ENCODE assay signal across 21 cellular contexts in the genomic region with DNA sequence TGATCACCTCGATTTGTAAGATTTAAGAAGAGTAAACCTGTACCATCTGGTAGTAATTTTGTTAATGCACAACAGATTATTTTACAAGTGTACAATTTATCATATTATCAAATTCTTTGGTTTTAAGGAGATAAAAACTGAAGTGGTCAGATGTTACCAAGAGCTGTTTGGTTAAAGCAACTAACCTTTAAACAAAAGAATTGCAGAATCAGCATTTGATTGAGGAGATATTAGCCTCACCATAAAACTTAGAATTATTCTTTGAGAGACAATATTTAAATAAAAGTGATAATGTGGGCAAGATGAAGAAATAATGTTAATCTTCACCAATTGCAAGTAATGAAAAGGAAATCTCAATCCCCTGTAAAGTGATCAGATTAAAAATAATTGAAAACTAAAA.
"Had no signal": no experiment of that assay in that cellular context is flagged by ENCODE, and none has a peak within 500 bp of the region (broad histone marks: within the 10 kb centered on the region; RNA-seq: fewer than 3 reads in every experiment).

No MANE protein-coding gene starts in this region.

- H3K4me3 ChIP-seq: coronary artery, mucosa of descending colon, neural progenitor cell, ovary, right atrium auricular region, smooth muscle cell, suprapubic skin, tibial artery, upper lobe of left lung, uterus had no signal

- H3K9me3 ChIP-seq: mucosa of descending colon, ovary, right atrium auricular region, suprapubic skin, tibial artery, upper lobe of left lung, uterus had no signal

- H3K9me3 Mint-ChIP-seq: neural progenitor cell had no signal

- H3K4me1 Mint-ChIP-seq: natural killer cell; stimulated activated effector memory CD8-positive, alpha-beta T cell treated with anti-CD3 and anti-CD28 coated beads, Interleukin-12 subunit alpha, Interleukin-12 subunit beta, amount 100 ng/mL, for 72 hours had no signal

- H3K4me1 ChIP-seq: right atrium auricular region, uterus had no signal

- ATAC-seq: esophagus mucosa; left lobe of liver; mucosa of descending colon; natural killer cell; stimulated activated effector memory CD8-positive, alpha-beta T cell treated with anti-CD3 and anti-CD28 coated beads, Interleukin-12 subunit alpha, Interleukin-12 subunit beta, amount 100 ng/mL, for 72 hours; stimulated activated naive CD8-positive, alpha-beta T cell treated with anti-CD3 and anti-CD28 coated beads, Interleukin-15, Interleukin-2, amounts not matched to agents 100 U/mL and 50 U/mL, for 24 hours had no signal

- H3K4me2 ChIP-seq: neural progenitor cell, smooth muscle cell had no signal

- H3K27ac Mint-ChIP-seq: natural killer cell; neural progenitor cell; stimulated activated effector memory CD8-positive, alpha-beta T cell treated with anti-CD3 and anti-CD28 coated beads, Interleukin-12 subunit alpha, Interleukin-12 subunit beta, amount 100 ng/mL, for 72 hours had no signal

- H3K36me3 Mint-ChIP-seq: natural killer cell; neural progenitor cell; stimulated activated effector memory CD8-positive, alpha-beta T cell treated with anti-CD3 and anti-CD28 coated beads, Interleukin-12 subunit alpha, Interleukin-12 subunit beta, amount 100 ng/mL, for 72 hours had no signal

- H2AFZ ChIP-seq: neural progenitor cell had no signal

- H3K27ac ChIP-seq: coronary artery, neural progenitor cell, ovary, right atrium auricular region, suprapubic skin, tibial artery, upper lobe of left lung, uterus had no signal

- DNase-seq: effector CD4-positive, alpha-beta T cell; islet precursor cell; mammary epithelial cell; mucosa of descending colon; natural killer cell; nucleus accumbens; ovary; stimulated activated CD4-positive, alpha-beta T cell treated with anti-CD3 and anti-CD28 coated beads, Interleukin-2, amount 100 ng/mL, for 48 hours; stimulated activated CD8-positive, alpha-beta memory T cell treated with anti-CD3 and anti-CD28 coated beads, Interleukin-4, amount 100 ng/mL, for 48 hours; stimulated activated naive CD8-positive, alpha-beta T cell treated with anti-CD3 and anti-CD28 coated beads, Interleukin-15, Interleukin-2, amounts not matched to agents 100 U/mL and 50 U/mL, for 24 hours; tibial artery; upper lobe of left lung; uterus had no signal

- H3K36me3 ChIP-seq: neural progenitor cell, ovary, right atrium auricular region, suprapubic skin, tibial artery, upper lobe of left lung, uterus had no signal

- H3K27me3 ChIP-seq: neural progenitor cell, ovary, right atrium auricular region, suprapubic skin, tibial artery, upper lobe of left lung, uterus had no signal

- H3K4me3 Mint-ChIP-seq: natural killer cell; neural progenitor cell; stimulated activated effector memory CD8-positive, alpha-beta T cell treated with anti-CD3 and anti-CD28 coated beads, Interleukin-12 subunit alpha, Interleukin-12 subunit beta, amount 100 ng/mL, for 72 hours had no signal
